In the genomic region with DNA sequence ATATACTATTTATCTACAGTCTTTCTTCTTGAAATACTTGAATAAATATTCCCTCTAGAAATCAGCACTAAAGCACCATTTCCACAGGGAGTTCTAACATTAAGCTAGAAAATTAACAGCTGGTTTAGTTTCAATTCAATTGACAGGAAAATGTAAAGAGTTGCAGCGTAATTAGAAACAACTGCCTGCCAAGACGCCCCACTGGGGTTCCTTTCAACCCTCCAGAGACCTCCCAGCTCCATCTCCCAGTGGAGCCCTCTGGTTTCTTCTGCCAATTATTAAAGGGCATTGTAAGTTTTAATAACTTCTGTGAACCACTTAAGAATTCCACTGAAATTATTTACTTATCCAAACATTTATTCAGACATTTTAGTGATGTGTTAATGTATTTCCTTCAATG, we compare ENCODE assay signal across 24 cellular contexts. TPM values are rescaled to one million over a fixed set of nuclear protein-coding genes. Genes with fewer than 3 reads are reported as not detected.
"Had no signal": no experiment of that assay in that cellular context is flagged by ENCODE, and none has a peak within 500 bp of the region (broad histone marks: within the 10 kb centered on the region; RNA-seq: fewer than 3 reads in every experiment).

No MANE protein-coding gene starts in this region.

- H3K9me3 ChIP-seq: heart left ventricle, right atrium auricular region, suprapubic skin, thyroid gland, upper lobe of left lung, uterus had no signal

- H3K27ac Mint-ChIP-seq: naive thymus-derived CD4-positive, alpha-beta T cell had no signal

- DNase-seq: cortex of kidney; dorsolateral prefrontal cortex; effector CD8-positive, alpha-beta T cell; heart left ventricle; hippocampal formation; kidney glomerular epithelial cell; mesendoderm; naive thymus-derived CD4-positive, alpha-beta T cell; stimulated activated CD4-positive, alpha-beta T cell treated with anti-CD3 and anti-CD28 coated beads, Interleukin-2, amount 100 ng/mL, for 48 hours; stimulated activated naive CD8-positive, alpha-beta T cell treated with anti-CD3 and anti-CD28 coated beads, Interleukin-15, Interleukin-2, amounts not matched to agents 100 U/mL and 50 U/mL, for 24 hours; thyroid gland; upper lobe of left lung; uterus had no signal

- H3K4me3 ChIP-seq: dorsolateral prefrontal cortex, heart left ventricle, right atrium auricular region, smooth muscle cell, suprapubic skin, thyroid gland, upper lobe of left lung, uterus had no signal

- ATAC-seq: esophagus mucosa; naive thymus-derived CD4-positive, alpha-beta T cell; stimulated activated naive CD8-positive, alpha-beta T cell treated with anti-CD3 and anti-CD28 coated beads, Interleukin-15, Interleukin-2, amounts not matched to agents 100 U/mL and 50 U/mL, for 24 hours had no signal

- H3K36me3 Mint-ChIP-seq: naive thymus-derived CD4-positive, alpha-beta T cell had no signal

- H3K4me3 Mint-ChIP-seq: naive thymus-derived CD4-positive, alpha-beta T cell had no signal

- H3K36me3 ChIP-seq: heart left ventricle, right atrium auricular region, suprapubic skin, thyroid gland, upper lobe of left lung, uterus had no signal

- H3K27ac ChIP-seq: dorsolateral prefrontal cortex, heart left ventricle, right atrium auricular region, suprapubic skin, thyroid gland, upper lobe of left lung, uterus had no signal

- H3K4me2 ChIP-seq: smooth muscle cell had no signal

RNA-seq across cellular contexts. Expression of a gene that starts 4.1 kb away (rescaled TPM):
- total RNA-seq: frontal cortex, lung microvascular endothelial cell, osteocyte, posterior vena cava had no signal
- polyA plus RNA-seq: neural cell had no signal

RNA-seq across cellular contexts. Expression of a gene that starts 36.0 kb away (rescaled TPM):
- total RNA-seq: fibroblast of lung, glomerular endothelial cell, lung microvascular endothelial cell had no signal
- polyA plus RNA-seq: naive thymus-derived CD4-positive, alpha-beta T cell; neural cell had no signal
